In the genomic region with DNA sequence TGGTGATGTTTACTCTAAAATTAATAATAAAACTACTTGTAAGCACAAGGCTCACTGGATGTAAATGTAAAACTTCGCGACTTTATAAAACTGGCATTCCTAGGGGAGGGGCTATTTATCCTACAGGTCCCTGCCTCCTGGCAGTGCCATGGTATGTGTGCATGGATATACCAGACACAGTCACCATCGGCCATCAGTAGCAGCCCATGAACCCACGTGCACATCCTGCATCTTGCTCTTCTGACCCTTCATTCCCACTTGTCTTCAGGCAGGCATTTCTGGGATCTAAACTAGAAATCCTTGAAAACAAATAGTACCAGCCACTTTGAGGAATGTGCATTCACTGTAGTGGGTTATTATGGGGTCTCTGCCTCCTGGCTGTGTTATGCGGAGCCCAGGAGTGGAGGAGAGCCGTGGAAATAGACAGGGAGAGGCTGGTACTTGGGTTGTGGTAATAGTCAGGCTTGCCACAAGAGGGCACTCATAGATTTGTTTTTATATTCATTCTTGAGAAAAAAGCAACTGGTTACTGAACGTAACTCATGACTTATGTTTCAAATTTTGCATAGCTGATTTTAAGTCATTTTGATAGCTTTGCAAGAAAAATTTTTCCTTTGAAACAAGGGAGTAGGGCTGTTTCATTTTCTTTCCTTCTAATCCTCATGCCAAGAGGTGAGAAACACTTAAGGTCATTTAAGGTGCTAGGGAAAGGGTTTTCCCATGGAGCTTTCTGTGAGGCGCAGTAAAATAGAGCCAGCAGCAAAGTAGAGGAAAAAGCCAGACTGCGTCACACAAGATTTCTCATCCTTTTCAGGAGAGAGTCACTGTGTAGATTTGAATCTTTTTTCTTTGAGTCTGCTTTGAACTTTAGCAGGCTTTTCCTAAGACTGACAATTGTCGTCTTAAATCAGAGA, we compare ENCODE assay signal across 9 cellular contexts. TPM values are rescaled to one million over a fixed set of nuclear protein-coding genes. Genes with fewer than 3 reads are reported as not detected.
DNase-seq lines count a peak whose midpoint lies in the region; ATAC-seq and TF ChIP-seq lines count a peak whose summit lies in the region.
"Had no signal": no experiment of that assay in that cellular context is flagged by ENCODE, and none has a peak within 500 bp of the region (broad histone marks: within the 10 kb centered on the region; RNA-seq: fewer than 3 reads in every experiment).

No MANE protein-coding gene starts in this region.

- WGBS in body of pancreas, 2 donors: 44 to 45% methylated on average over 10 of the region's 10 CpGs
- WGBS in smooth muscle cell (ENCODE audit: low lambda C conversion rate): 76% methylated on average over 10 of the region's 10 CpGs

- ATAC-seq in body of pancreas: peak; percentile 66
- no peak for ATAC-seq in GM19023 (IDR thresholded peaks at IDR 0.05; ENCODE audit: unreplicated experiment)

- no peak overlapping the region for H3K4me2 ChIP-seq in smooth muscle cell

- H3K9me3 ChIP-seq in body of pancreas (no peaks in the 10 kb centered on the region), smooth muscle cell (replicated peaks; ENCODE audit: low read depth) (no peaks in the 10 kb centered on the region)

- no peaks in the 10 kb centered on the region for H3K4me1 ChIP-seq in body of pancreas
- H3K4me1 ChIP-seq in smooth muscle cell (ENCODE audit: low read depth): no peaks in the 10 kb centered on the region

- H3K36me3 ChIP-seq in body of pancreas (replicated peaks in 1 of 2; ENCODE audit: insufficient read depth in 1 of 2, low read depth in 2 of 2) (peaks cover 6 to 16% of the 10 kb centered on the region in 2 donors), smooth muscle cell (ENCODE audit: low read depth) (peaks cover 11% of the 10 kb centered on the region)

- H4K20me1 ChIP-seq in smooth muscle cell (ENCODE audit: low read depth): no peaks in the 10 kb centered on the region

- no peak overlapping the region for H3K9ac ChIP-seq in smooth muscle cell (ENCODE audit: low read depth)

- H3F3A ChIP-seq in smooth muscle cell (ENCODE audit: low read depth): no peaks in the 10 kb centered on the region

- TF ChIP-seq POLR2A in body of pancreas (IDR thresholded peaks at IDR 0.05): no peak

- H3K79me2 ChIP-seq in smooth muscle cell (ENCODE audit: low read depth): no peaks in the 10 kb centered on the region

- no peak overlapping the region for H2AFZ ChIP-seq in smooth muscle cell (ENCODE audit: low read depth)

- TF ChIP-seq CTCF in body of pancreas (IDR thresholded peaks at IDR 0.05): peak; percentile 64 to 78 (median 72)
- TF ChIP-seq CTCF in smooth muscle cell (IDR thresholded peaks at IDR 0.05; ENCODE audit: borderline replicate concordance, insufficient read depth, poor library complexity, severe bottlenecking): peak; percentile 70

- DNase-seq in GDM1 (lab: John Stamatoyannopoulos, UW) (peak; percentile 33), M059J (ENCODE audit: low read depth) (peak; percentile 63), SK-N-DZ (ENCODE audit: low spot score) (peak; percentile 72), body of pancreas (peak; percentile 68 to 82 (median 73)), iPS-NIHi11 (ENCODE audit: low spot score) (peak; percentile 78), smooth muscle cell (lab: John Stamatoyannopoulos, UW; ENCODE audit: unreplicated experiment) (no peak), cortex of kidney (lab: John Stamatoyannopoulos, UW) (no peak)
- DNase-seq: activated naive CD8-positive, alpha-beta T cell treated with anti-CD3 and anti-CD28 coated beads, Interleukin-2, amount 10 ng/mL, durations not matched to agents 7 days and 5 days had no signal

- H3K4me3 ChIP-seq in body of pancreas: no peak overlapping the region
- H3K4me3 ChIP-seq in smooth muscle cell: no peak overlapping the region

- intact Hi-C loops in body of pancreas (cut with DNase I): no loop called here

- H3K27me3 ChIP-seq in body of pancreas (no peaks in the 10 kb centered on the region), smooth muscle cell (ENCODE audit: low read depth) (no peaks in the 10 kb centered on the region)

- H3K27ac ChIP-seq in body of pancreas (no peak overlapping the region), smooth muscle cell (ENCODE audit: low read depth) (no peak overlapping the region)

RNA-seq across cellular contexts. Expression of gene GALNT16, which starts 17.4 kb away (rescaled TPM):
- total RNA-seq in M059J (2014; rRNA removed; shearing (Covaris generic)): 0.20 and 0.30 TPM in 2 replicates
- 25.1 and 30.7 TPM in 2 replicates for polyA plus RNA-seq in SK-N-DZ (2014; cell fraction: cytosol; rRNA removed)
- 33.6 and 44.9 TPM in 2 replicates for polyA plus RNA-seq in SK-N-DZ (2014; cell fraction: nucleus; rRNA removed)
- total RNA-seq in body of pancreas (1 to 10 TPM; 1.3 to 5.6 TPM), smooth muscle cell (0.04 and 4.7 TPM in 2 replicates)
- 0.54 and 0.58 TPM in 2 replicates for polyA plus RNA-seq in smooth muscle cell
- total RNA-seq: activated naive CD8-positive, alpha-beta T cell treated with anti-CD3 and anti-CD28 coated beads, Interleukin-2, amount 10 ng/mL, durations not matched to agents 7 days and 5 days had no signal

RNA-seq across cellular contexts. Expression of gene EXD2, which starts 51.3 kb away (rescaled TPM):
- 9.4 and 13.2 TPM in 2 replicates for total RNA-seq in M059J (2014; rRNA removed; shearing (Covaris generic))
- polyA plus RNA-seq in SK-N-DZ (2014; cell fraction: cytosol; rRNA removed): 16.1 and 16.6 TPM in 2 replicates
- polyA plus RNA-seq in SK-N-DZ (2014; cell fraction: nucleus; rRNA removed): 17.2 and 17.7 TPM in 2 replicates
- total RNA-seq in body of pancreas (10 to 100 TPM; 11.2 to 21.5 TPM), smooth muscle cell (12.0 and 29.5 TPM in 2 replicates)
- 12.1 and 12.5 TPM in 2 replicates for polyA plus RNA-seq in smooth muscle cell

Comparison
In these comparisons a context has a peak if more than half of its experiments do, and no peak if none do; other contexts are left out.
1. DNase-seq: peak in GDM1 (single experiment), M059J (single experiment), SK-N-DZ (single experiment), body of pancreas (4 of 4) and iPS-NIHi11 (single experiment); none in smooth muscle cell (single experiment) and cortex of kidney (single experiment).